9 cellular contexts compared by ENCODE assay signal in genomic region chr2:200378652-200379290, GRCh38.
DNase-seq lines count a peak whose midpoint lies in the region; ATAC-seq, FAIRE-seq and TF ChIP-seq lines count a peak whose summit lies in the region.
"Had no signal": no experiment of that assay in that cellular context is flagged by ENCODE, and none has a peak within 500 bp of the region (broad histone marks: within the 10 kb centered on the region; RNA-seq: fewer than 3 reads in every experiment).

No MANE protein-coding gene starts in this region.

- no peak for FAIRE-seq in A549 (lab: Jason Lieb, UNC)

- peak overlapping the region; percentile 42 to 70; a peak in 4 of 6 replicates for H3K27ac ChIP-seq in A549
- peak overlapping the region; percentile 84 for H3K27ac ChIP-seq in ectodermal cell (ENCODE audit: insufficient read depth, low read depth, low read length, poor library complexity, severe bottlenecking)
- H3K27ac ChIP-seq in muscle layer of colon (ENCODE audit: low read depth, low read length): peak overlapping the region; percentile 63

- no peak overlapping the region for H3K4me3 ChIP-seq in A549
- no peak overlapping the region for H3K4me3 ChIP-seq in ectodermal cell (ENCODE audit: insufficient read depth, low read depth, low read length)
- H3K4me3 ChIP-seq in muscle layer of colon (ENCODE audit: low read depth in 1 of 2, low read length in 2 of 2): no peak overlapping the region

- TF ChIP-seq RAD21 in A549 (conservative IDR thresholded peaks at IDR 0.05 in 1 of 2, IDR thresholded peaks at IDR 0.05 in 1 of 2): no peak

- no peak for TF ChIP-seq CTCF in A549 (IDR thresholded peaks at IDR 0.05)

- no peaks in the 10 kb centered on the region for H3K27me3 Mint-ChIP-seq in T-cell
- no peaks in the 10 kb centered on the region for H3K27me3 Mint-ChIP-seq in natural killer cell treated with Interleukin-12 subunit alpha and Interleukin-12 subunit beta and Interleukin-15 and Interleukin-18, amount 100 ng/mL, for 72 hours
- no peaks in the 10 kb centered on the region for H3K27me3 Mint-ChIP-seq in immature natural killer cell (ENCODE audit: low read depth in 3 of 3)

- no peak for TF ChIP-seq EP300 in A549 (IDR thresholded peaks at IDR 0.05)

- H3K9me3 ChIP-seq in A549 (no peaks in the 10 kb centered on the region), ectodermal cell (ENCODE audit: control insufficient read depth, low read length) (no peaks in the 10 kb centered on the region), muscle layer of colon (ENCODE audit: low read length) (no peaks in the 10 kb centered on the region)

- ATAC-seq in A549: no peak
- no peak for ATAC-seq in T-cell (replicated peaks in 1 of 4)
- ATAC-seq in natural killer cell treated with Interleukin-12 subunit alpha and Interleukin-12 subunit beta and Interleukin-15 and Interleukin-18, amount 100 ng/mL, for 72 hours: no peak

- no peak overlapping the region for H3K9ac ChIP-seq in muscle layer of colon (ENCODE audit: low read length)

- H3K27me3 ChIP-seq in ectodermal cell (ENCODE audit: control insufficient read depth, insufficient read depth, low read length, poor library complexity, severe bottlenecking): no peaks in the 10 kb centered on the region
- no peaks in the 10 kb centered on the region for H3K27me3 ChIP-seq in muscle layer of colon (ENCODE audit: control insufficient read depth in 1 of 2, insufficient read depth in 2 of 2, low read length in 2 of 2)

- WGBS in A549 (ENCODE audit: missing lambda C conversion rate): 82% methylated on average over 7 of the region's 7 CpGs
- WGBS in ectodermal cell, 2 experiments: 79 to 81% methylated on average over 6 to 7 of the region's 7 CpGs

- H3K4me1 Mint-ChIP-seq in T-cell (peaks cover 54 to 66% (median 65%) of the 10 kb centered on the region in 3 donors), immature natural killer cell (peaks cover 23 to 40% of the 10 kb centered on the region in 2 donors)
- peaks cover 30 to 41% of the 10 kb centered on the region in 2 donors for H3K4me1 Mint-ChIP-seq in natural killer cell treated with Interleukin-12 subunit alpha and Interleukin-12 subunit beta and Interleukin-15 and Interleukin-18, amount 100 ng/mL, for 72 hours (ENCODE audit: low read depth in 2 of 2)

- H3K4me3 Mint-ChIP-seq in T-cell (no peak overlapping the region), immature natural killer cell (no peak overlapping the region)
- no peak overlapping the region for H3K4me3 Mint-ChIP-seq in natural killer cell treated with Interleukin-12 subunit alpha and Interleukin-12 subunit beta and Interleukin-15 and Interleukin-18, amount 100 ng/mL, for 72 hours

- H3K36me3 ChIP-seq in ectodermal cell (ENCODE audit: control insufficient read depth, insufficient read depth, low read length) (no peaks in the 10 kb centered on the region), muscle layer of colon (ENCODE audit: insufficient read depth, low read length) (no peaks in the 10 kb centered on the region)

- CTCF ChIA-PET in A549 (lab: Yijun Ruan, JAX) (interaction anchor here (0.7 to 1.4 kb wide), 4 partner anchors 8 to 398 kb away, joined by 3 to 4 read pairs (median 3); partner anchors contain the start of gene SPATS2L), T-cell (lab: Charles Lee) (interaction anchor here (1.0 kb wide), 2 partner anchors 85 to 140 kb away, joined by 3 read pairs; no protein-coding TSS in a partner anchor)

- H3K27ac Mint-ChIP-seq in T-cell (no peak overlapping the region), immature natural killer cell (peak overlapping the region in 1 of 6 donors; percentile 7)
- peak overlapping the region in 1 of 2 donors; percentile 10 for H3K27ac Mint-ChIP-seq in natural killer cell treated with Interleukin-12 subunit alpha and Interleukin-12 subunit beta and Interleukin-15 and Interleukin-18, amount 100 ng/mL, for 72 hours

- TF ChIP-seq POLR2A in A549 (IDR thresholded peaks at IDR 0.05; ENCODE audit: low read length): no peak

- POLR2A ChIA-PET in A549 (lab: Yijun Ruan, JAX): no interaction called here
- POLR2A ChIA-PET in T-cell (lab: Charles Lee): no interaction called here

- no peak for DNase-seq in A549 (ENCODE audit: low read depth in 1 of 2, low spot score in 1 of 2)
- peak; percentile 58 for DNase-seq in LHCN-M2 (ENCODE audit: low read depth)
- no peak for DNase-seq in T-cell
- no peak for DNase-seq in cerebellar cortex (ENCODE audit: low spot score)
- DNase-seq in natural killer cell treated with Interleukin-12 subunit alpha and Interleukin-12 subunit beta and Interleukin-15 and Interleukin-18, amount 100 ng/mL, for 72 hours (ENCODE audit: low spot score): no peak
- DNase-seq in immature natural killer cell: no peak
- DNase-seq: stimulated activated CD4-positive, alpha-beta T cell treated with anti-CD3 and anti-CD28 coated beads, Interleukin-15, amount 100 ng/mL, for 24 hours had no signal

- H3K36me3 Mint-ChIP-seq in T-cell: no peaks in the 10 kb centered on the region
- H3K36me3 Mint-ChIP-seq in natural killer cell treated with Interleukin-12 subunit alpha and Interleukin-12 subunit beta and Interleukin-15 and Interleukin-18, amount 100 ng/mL, for 72 hours: no peaks in the 10 kb centered on the region
- H3K36me3 Mint-ChIP-seq in immature natural killer cell: no peaks in the 10 kb centered on the region

- peaks cover 81% of the 10 kb centered on the region for H3K4me1 ChIP-seq in A549
- peaks cover 46% of the 10 kb centered on the region for H3K4me1 ChIP-seq in ectodermal cell (ENCODE audit: control insufficient read depth, insufficient read depth, low read length)
- peaks cover 73% of the 10 kb centered on the region for H3K4me1 ChIP-seq in muscle layer of colon (ENCODE audit: insufficient read depth, low read length)

- peak overlapping the region; percentile 55 for H3K4me2 ChIP-seq in A549

- H3K9me3 Mint-ChIP-seq in T-cell (no peaks in the 10 kb centered on the region), immature natural killer cell (no peaks in the 10 kb centered on the region)
- no peaks in the 10 kb centered on the region for H3K9me3 Mint-ChIP-seq in natural killer cell treated with Interleukin-12 subunit alpha and Interleukin-12 subunit beta and Interleukin-15 and Interleukin-18, amount 100 ng/mL, for 72 hours

TF ChIP-seq in A549, 52 proteins besides CTCF, POLR2A, EP300 and RAD21:
- TF ChIP-seq MAX (IDR thresholded peaks at IDR 0.05) (no peak), TFCP2L1 (CRISPR knock-in tag; IDR thresholded peaks at IDR 0.05) (no peak), CHD2 (IDR thresholded peaks at IDR 0.05; ENCODE audit: low read length, partially characterized antibody) (no peak), GATA3 (IDR thresholded peaks at IDR 0.05; ENCODE audit: borderline replicate concordance) (no peak), FOSL2 (IDR thresholded peaks at IDR 0.05) (no peak), FOSL2 (CRISPR knock-in tag; IDR thresholded peaks at IDR 0.05) (no peak), RNF2 (IDR thresholded peaks at IDR 0.05; ENCODE audit: borderline replicate concordance, low read depth) (no peak), SMC3 (IDR thresholded peaks at IDR 0.05) (no peak), ELK1 (IDR thresholded peaks at IDR 0.05; ENCODE audit: low read depth, low read length) (no peak), TP53 (CRISPR knock-in tag; IDR thresholded peaks at IDR 0.05) (no peak), FOXS1 (CRISPR knock-in tag; IDR thresholded peaks at IDR 0.05) (no peak), HDAC2 (IDR thresholded peaks at IDR 0.05) (no peak), ZNF302 (CRISPR knock-in tag; IDR thresholded peaks at IDR 0.05) (no peak)
- TF ChIP-seq, protein P1, sequence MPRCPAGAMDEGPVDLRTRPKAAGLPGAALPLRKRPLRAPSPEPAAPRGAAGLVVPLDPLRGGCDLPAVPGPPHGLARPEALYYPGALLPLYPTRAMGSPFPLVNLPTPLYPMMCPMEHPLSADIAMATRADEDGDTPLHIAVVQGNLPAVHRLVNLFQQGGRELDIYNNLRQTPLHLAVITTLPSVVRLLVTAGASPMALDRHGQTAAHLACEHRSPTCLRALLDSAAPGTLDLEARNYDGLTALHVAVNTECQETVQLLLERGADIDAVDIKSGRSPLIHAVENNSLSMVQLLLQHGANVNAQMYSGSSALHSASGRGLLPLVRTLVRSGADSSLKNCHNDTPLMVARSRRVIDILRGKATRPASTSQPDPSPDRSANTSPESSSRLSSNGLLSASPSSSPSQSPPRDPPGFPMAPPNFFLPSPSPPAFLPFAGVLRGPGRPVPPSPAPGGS (IDR thresholded peaks at IDR 0.05): no peak
- TF ChIP-seq, protein P2, sequence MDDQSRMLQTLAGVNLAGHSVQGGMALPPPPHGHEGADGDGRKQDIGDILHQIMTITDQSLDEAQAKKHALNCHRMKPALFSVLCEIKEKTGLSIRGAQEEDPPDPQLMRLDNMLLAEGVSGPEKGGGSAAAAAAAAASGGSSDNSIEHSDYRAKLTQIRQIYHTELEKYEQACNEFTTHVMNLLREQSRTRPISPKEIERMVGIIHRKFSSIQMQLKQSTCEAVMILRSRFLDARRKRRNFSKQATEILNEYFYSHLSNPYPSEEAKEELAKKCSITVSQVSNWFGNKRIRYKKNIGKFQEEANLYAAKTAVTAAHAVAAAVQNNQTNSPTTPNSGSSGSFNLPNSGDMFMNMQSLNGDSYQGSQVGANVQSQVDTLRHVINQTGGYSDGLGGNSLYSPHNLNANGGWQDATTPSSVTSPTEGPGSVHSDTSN (IDR thresholded peaks at IDR 0.05): no peak
